ENCODE assay signal across 8 cellular contexts in the genomic region with DNA sequence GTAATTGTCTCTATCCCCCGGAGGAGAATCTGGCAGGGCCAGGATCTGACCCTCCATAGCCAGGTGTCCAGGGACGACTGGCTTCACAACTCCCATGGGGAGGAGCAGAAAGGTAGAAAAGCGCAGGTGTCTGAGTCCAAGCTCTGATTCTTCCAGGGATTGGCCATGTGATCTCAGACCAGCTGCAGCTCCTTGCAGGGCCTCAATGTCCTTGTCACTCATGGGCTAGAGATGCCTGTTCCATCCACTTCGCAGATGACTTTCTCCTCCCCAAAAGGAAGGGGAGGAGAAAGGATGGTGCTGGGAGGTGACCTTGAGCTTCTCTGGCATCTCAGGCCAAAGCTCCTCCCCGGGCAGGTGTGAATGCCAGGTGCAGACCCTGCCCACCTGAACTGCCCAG. TPM values are rescaled to one million over a fixed set of nuclear protein-coding genes. Genes with fewer than 3 reads are reported as not detected.
A peak's percentile ranks its signal among the peaks of the same experiment; 100 is the strongest.
DNase-seq lines count a peak whose midpoint lies in the region; ATAC-seq and TF ChIP-seq lines count a peak whose summit lies in the region.

No MANE protein-coding gene starts in this region.

- no peak overlapping the region for H3K18ac ChIP-seq in mesendoderm (ENCODE audit: low read length)

- H3K9me3 Mint-ChIP-seq in WTC11 = no peaks in the 10 kb centered on the region
- no peaks in the 10 kb centered on the region for H3K9me3 Mint-ChIP-seq in stimulated activated memory B cell treated with anti-CD40 and anti-IgM and Interleukin-4, amounts not matched to agents 10 μg/mL and 1 μg/mL and 100 μg/mL, for 72 hours
- no peaks in the 10 kb centered on the region for H3K9me3 Mint-ChIP-seq in activated naive CD4-positive, alpha-beta T cell treated with anti-CD3 and anti-CD28 coated beads, Interleukin-2, amount 10 ng/mL, durations not matched to agents 7 days and 5 days

- H3K27ac Mint-ChIP-seq in WTC11 = 0 out of 2 replicates have a peak overlapping the region, but pooled peaks have one; percentile 27
- peak overlapping the region; percentile 5 for H3K27ac Mint-ChIP-seq in stimulated activated memory B cell treated with anti-CD40 and anti-IgM and Interleukin-4, amounts not matched to agents 10 μg/mL and 1 μg/mL and 100 μg/mL, for 72 hours
- no peak overlapping the region for H3K27ac Mint-ChIP-seq in activated naive CD4-positive, alpha-beta T cell treated with anti-CD3 and anti-CD28 coated beads, Interleukin-2, amount 10 ng/mL, durations not matched to agents 7 days and 5 days

- H3K36me3 ChIP-seq in mesendoderm (ENCODE audit: control insufficient read depth, insufficient read depth, low read length) (no peaks in the 10 kb centered on the region), MM.1S (replicated peaks; ENCODE audit: insufficient read depth, low read length) (no peaks in the 10 kb centered on the region)

- peaks cover 8% of the 10 kb centered on the region for H3K79me1 ChIP-seq in mesendoderm (ENCODE audit: low read length)

- no peaks in the 10 kb centered on the region for H3K79me2 ChIP-seq in mesendoderm (ENCODE audit: control insufficient read depth, insufficient read depth, low read length)
- no peaks in the 10 kb centered on the region for H3K79me2 ChIP-seq in MM.1S (ENCODE audit: low read length)

- H3K4me1 Mint-ChIP-seq in WTC11 = peaks cover 56% of the 10 kb centered on the region
- peaks cover 10% of the 10 kb centered on the region for H3K4me1 Mint-ChIP-seq in stimulated activated memory B cell treated with anti-CD40 and anti-IgM and Interleukin-4, amounts not matched to agents 10 μg/mL and 1 μg/mL and 100 μg/mL, for 72 hours
- peaks cover 11% of the 10 kb centered on the region for H3K4me1 Mint-ChIP-seq in activated naive CD4-positive, alpha-beta T cell treated with anti-CD3 and anti-CD28 coated beads, Interleukin-2, amount 10 ng/mL, durations not matched to agents 7 days and 5 days

- DNase-seq in WTC11 (ENCODE audit: low spot score) (no peak), mesendoderm (no peak), MM.1S (no peak), NCI-H2029 treated with DMSO at 0.1 percent for 48 hours (lab: John Stamatoyannopoulos, UW) (no peak)
- DNase-seq in activated naive CD4-positive, alpha-beta T cell treated with anti-CD3 and anti-CD28 coated beads, Interleukin-2, amount 10 ng/mL, durations not matched to agents 7 days and 5 days = no peak

- H3K4me2 ChIP-seq in mesendoderm (ENCODE audit: low read length) = no peak overlapping the region
- H3K4me2 ChIP-seq in MM.1S (ENCODE audit: low read depth, low read length) = no peak overlapping the region

- TF ChIP-seq RAD21 in Ishikawa (IDR thresholded peaks at IDR 0.05; ENCODE audit: low read depth) = no peak

- no peak overlapping the region for H3K4me3 Mint-ChIP-seq in WTC11
- no peak overlapping the region for H3K4me3 Mint-ChIP-seq in stimulated activated memory B cell treated with anti-CD40 and anti-IgM and Interleukin-4, amounts not matched to agents 10 μg/mL and 1 μg/mL and 100 μg/mL, for 72 hours
- no peak overlapping the region for H3K4me3 Mint-ChIP-seq in activated naive CD4-positive, alpha-beta T cell treated with anti-CD3 and anti-CD28 coated beads, Interleukin-2, amount 10 ng/mL, durations not matched to agents 7 days and 5 days

- TF ChIP-seq CTCF in WTC11 (IDR thresholded peaks at IDR 0.05) (no peak), MM.1S (IDR thresholded peaks at IDR 0.05; ENCODE audit: low read length) (no peak)

- H3K27ac ChIP-seq in mesendoderm (ENCODE audit: low read depth, low read length) = peak overlapping the region; percentile 68
- H3K27ac ChIP-seq in MM.1S (ENCODE audit: low read length) = no peak overlapping the region

- H2BK5ac ChIP-seq in mesendoderm (ENCODE audit: low read length) = no peak overlapping the region

- H2BK15ac ChIP-seq in mesendoderm (replicated peaks; ENCODE audit: low read depth) = no peak overlapping the region

- ATAC-seq in WTC11 (no peak), GM18498 (IDR thresholded peaks at IDR 0.05; ENCODE audit: unreplicated experiment) (no peak)
- no peak for ATAC-seq in stimulated activated memory B cell treated with anti-CD40 and anti-IgM and Interleukin-4, amounts not matched to agents 10 μg/mL and 1 μg/mL and 100 μg/mL, for 72 hours

- H3K4ac ChIP-seq in mesendoderm (ENCODE audit: low read depth, low read length) = no peak overlapping the region

- H3F3A ChIP-seq in MM.1S (ENCODE audit: insufficient read depth, low read length) = no peaks in the 10 kb centered on the region

- H3K4me1 ChIP-seq in mesendoderm (ENCODE audit: control insufficient read depth, low read depth, low read length) = peaks cover 15% of the 10 kb centered on the region
- no peaks in the 10 kb centered on the region for H3K4me1 ChIP-seq in MM.1S (ENCODE audit: low read length)

- no peaks in the 10 kb centered on the region for H3K27me3 ChIP-seq in mesendoderm (ENCODE audit: insufficient read depth, low read length, poor library complexity)
- H3K27me3 ChIP-seq in MM.1S (replicated peaks; ENCODE audit: insufficient read depth, low read length) = no peaks in the 10 kb centered on the region

- TF ChIP-seq EP300 in Ishikawa (IDR thresholded peaks at IDR 0.05; ENCODE audit: borderline replicate concordance) = 0 out of 2 replicates have a peak, but pooled peaks have one; percentile 3

- no peaks in the 10 kb centered on the region for H3K27me3 Mint-ChIP-seq in WTC11 (ENCODE audit: low read depth)
- H3K27me3 Mint-ChIP-seq in stimulated activated memory B cell treated with anti-CD40 and anti-IgM and Interleukin-4, amounts not matched to agents 10 μg/mL and 1 μg/mL and 100 μg/mL, for 72 hours = no peaks in the 10 kb centered on the region
- no peaks in the 10 kb centered on the region for H3K27me3 Mint-ChIP-seq in activated naive CD4-positive, alpha-beta T cell treated with anti-CD3 and anti-CD28 coated beads, Interleukin-2, amount 10 ng/mL, durations not matched to agents 7 days and 5 days

- H3K9ac ChIP-seq in mesendoderm (ENCODE audit: low read length) (no peak overlapping the region), MM.1S (ENCODE audit: low read length) (no peak overlapping the region)

- peak overlapping the region; percentile 73 for H3K56ac ChIP-seq in mesendoderm (ENCODE audit: low read length)

- 0 out of 2 replicates have a peak, but pooled peaks cover 4% of the 10 kb centered on the region for H3K36me3 Mint-ChIP-seq in WTC11
- H3K36me3 Mint-ChIP-seq in stimulated activated memory B cell treated with anti-CD40 and anti-IgM and Interleukin-4, amounts not matched to agents 10 μg/mL and 1 μg/mL and 100 μg/mL, for 72 hours = no peaks in the 10 kb centered on the region
- H3K36me3 Mint-ChIP-seq in activated naive CD4-positive, alpha-beta T cell treated with anti-CD3 and anti-CD28 coated beads, Interleukin-2, amount 10 ng/mL, durations not matched to agents 7 days and 5 days = no peaks in the 10 kb centered on the region

- no peaks in the 10 kb centered on the region for H3K9me2 ChIP-seq in MM.1S (replicated peaks; ENCODE audit: insufficient read depth, low read length)

- WGBS in mesendoderm (ENCODE audit: extremely low coverage, insufficient coverage, low lambda C conversion rate) = no CpG with 5 or more reads among the region's 5 CpGs

- no peak overlapping the region for H4K8ac ChIP-seq in mesendoderm (ENCODE audit: low read depth, low read length)

- H3K23ac ChIP-seq in mesendoderm (ENCODE audit: low read length) = no peak overlapping the region

- CTCF ChIA-PET in WTC11 (lab: Charles Lee) = interaction anchor here (0.9 to 1.2 kb wide), 4 partner anchors 21 to 49 kb away, joined by 3 read pairs; no protein-coding TSS in a partner anchor
- CTCF ChIA-PET in activated naive CD4-positive, alpha-beta T cell treated with anti-CD3 and anti-CD28 coated beads, Interleukin-2, amount 10 ng/mL, durations not matched to agents 7 days and 5 days (lab: Charles Lee) = interaction anchor here (1.2 kb wide), 1 partner anchor 11 kb away, joined by 3 read pairs; no protein-coding TSS in a partner anchor

- H2AK5ac ChIP-seq in mesendoderm (ENCODE audit: low read length) = peak overlapping the region; percentile 30

- H3K4me3 ChIP-seq in mesendoderm (ENCODE audit: low read length) (no peak overlapping the region), MM.1S (ENCODE audit: low read length) (no peak overlapping the region)

- POLR2A ChIA-PET in WTC11 (lab: Charles Lee) = no interaction called here

- no peaks in the 10 kb centered on the region for H3K9me3 ChIP-seq in MM.1S (replicated peaks; ENCODE audit: insufficient read depth, low read length)

- H2BK120ac ChIP-seq in mesendoderm (ENCODE audit: low read depth, low read length) = no peak overlapping the region

- H4K5ac ChIP-seq in mesendoderm (ENCODE audit: low read length) = no peak overlapping the region

- no peaks in the 10 kb centered on the region for H4K20me1 ChIP-seq in MM.1S (ENCODE audit: insufficient read depth, low read length)

- H2AFZ ChIP-seq in MM.1S (ENCODE audit: low read length) = no peak overlapping the region

TF ChIP-seq in Ishikawa, 13 proteins besides CTCF, POLR2A, EP300 and RAD21:
- TF ChIP-seq TEAD4 (IDR thresholded peaks at IDR 0.05) (no peak), TAF1 (IDR thresholded peaks at IDR 0.05; ENCODE audit: low read depth) (no peak), ZBTB7A (IDR thresholded peaks at IDR 0.05; ENCODE audit: low read depth) (no peak), USF1 (IDR thresholded peaks at IDR 0.05) (no peak; the same call in 1 of the 2 replicates)
TF ChIP-seq in Ishikawa: peak in this region for 0.

TF ChIP-seq in WTC11, 78 proteins besides CTCF, POLR2A, EP300 and RAD21 (continues in another document):
- TF ChIP-seq ETV6 (CRISPR knock-in tag; IDR thresholded peaks at IDR 0.05) (no peak), CREB1 (CRISPR knock-in tag; IDR thresholded peaks at IDR 0.05) (no peak), EMX1 (CRISPR knock-in tag; IDR thresholded peaks at IDR 0.05) (no peak), FOXP1 (CRISPR knock-in tag; IDR thresholded peaks at IDR 0.05; ENCODE audit: borderline replicate concordance) (no peak), ATF1 (CRISPR knock-in tag; IDR thresholded peaks at IDR 0.05) (no peak), ZNF232 (CRISPR knock-in tag; IDR thresholded peaks at IDR 0.05) (no peak)

RNA-seq across cellular contexts. Expression of gene HSPG2, which starts 22.6 kb away (rescaled TPM):
- total RNA-seq in WTC11 (2021) = 120 to 127 TPM (median 120 TPM) in 3 replicates
- polyA plus RNA-seq in mesendoderm (2013, experiment 1 of 2) = 10.1 TPM
- polyA plus RNA-seq in mesendoderm (2013, experiment 2 of 2) = 9.4 TPM
